ENCODE assay signal across 1 cellular context in genomic region chr16:69726313-69727060, GRCh38.
TF ChIP-seq lines count a peak whose summit lies in the region.

Gene NQO1 (minus strand): TSS chr16:69726560. CDS start chr16:69726439, 121 bp downstream.

TF ChIP-seq in K562, 482 proteins besides CTCF, POLR2A, EP300 and RAD21 (continued from another document and continues in another):
- TF ChIP-seq MAX (CRISPR knock-in tag; IDR thresholded peaks at IDR 0.05) (peak; percentile 83), DPF2 (IDR thresholded peaks at IDR 0.05) (peak; percentile 89), PTBP1 (IDR thresholded peaks at IDR 0.05; ENCODE audit: low read depth, low read length) (no peak), MTA2 (IDR thresholded peaks at IDR 0.05; ENCODE audit: low read depth) (peak; percentile 31; the same call in 1 of the 2 replicates), IRF2 (CRISPR knock-in tag; IDR thresholded peaks at IDR 0.05) (no peak), NFYB (IDR thresholded peaks at IDR 0.05; ENCODE audit: extremely low read depth, insufficient read length) (peak; percentile 45), GTF2F1 (IDR thresholded peaks at IDR 0.05; ENCODE audit: low read depth, low read length) (peak; percentile 88), ZNF277 (CRISPR knock-in tag; IDR thresholded peaks at IDR 0.05; ENCODE audit: borderline replicate concordance) (no peak), ZNF175 (CRISPR knock-in tag; IDR thresholded peaks at IDR 0.05; ENCODE audit: low read depth) (no peak), MXD1 (CRISPR knock-in tag; IDR thresholded peaks at IDR 0.05; ENCODE audit: borderline replicate concordance, poor library complexity, severe bottlenecking) (no peak), SMARCA4 (IDR thresholded peaks at IDR 0.05) (peak; percentile 86), ZFP91 (CRISPR knock-in tag; IDR thresholded peaks at IDR 0.05) (no peak), SMC3 (conservative IDR thresholded peaks at IDR 0.05; ENCODE audit: insufficient read depth, low read depth, low read length) (no peak), E2F8 (IDR thresholded peaks at IDR 0.05; ENCODE audit: low read depth, partially characterized antibody) (no peak), CBX1 (IDR thresholded peaks at IDR 0.05; ENCODE audit: low read depth) (peak; percentile 77), ZKSCAN3 (CRISPR knock-in tag; IDR thresholded peaks at IDR 0.05) (no peak), GTF2A2 (tag; IDR thresholded peaks at IDR 0.05) (no peak), HEY1 (CRISPR knock-in tag; IDR thresholded peaks at IDR 0.05; ENCODE audit: borderline replicate concordance) (no peak), XRCC3 (IDR thresholded peaks at IDR 0.05) (no peak), CBFA2T3 (IDR thresholded peaks at IDR 0.05) (no peak; the same call in 1 of the 2 replicates), SRSF1 (IDR thresholded peaks at IDR 0.05; ENCODE audit: low read depth, low read length) (no peak), SMAD3 (CRISPR knock-in tag; conservative IDR thresholded peaks at IDR 0.05) (no peak), REST (CRISPR knock-in tag; IDR thresholded peaks at IDR 0.05; ENCODE audit: low read depth) (no peak), KLF10 (CRISPR knock-in tag; IDR thresholded peaks at IDR 0.05) (no peak), ZSCAN29 (IDR thresholded peaks at IDR 0.05) (peak; percentile 73; the same call in 1 of the 2 replicates), IRF1 (CRISPR knock-in tag; IDR thresholded peaks at IDR 0.05; ENCODE audit: borderline replicate concordance) (no peak), CHD4 (IDR thresholded peaks at IDR 0.05; ENCODE audit: insufficient read depth, insufficient replicate concordance, low read depth, low read length, poor library complexity, severe bottlenecking) (peak; percentile 17), PCBP1 (IDR thresholded peaks at IDR 0.05; ENCODE audit: low read depth, low read length, poor library complexity, severe bottlenecking) (peak; percentile 47), CSDE1 (IDR thresholded peaks at IDR 0.05) (peak in 1 of 2 experiments; percentile 79; a peak in 1 of 4 replicates), TFAP4 (CRISPR knock-in tag; IDR thresholded peaks at IDR 0.05; ENCODE audit: borderline replicate concordance) (peak; percentile 77), SIN3B (IDR thresholded peaks at IDR 0.05; ENCODE audit: low read depth) (no peak), ZNF449 (CRISPR knock-in tag; IDR thresholded peaks at IDR 0.05) (no peak), BRF1 (IDR thresholded peaks at IDR 0.05; ENCODE audit: borderline replicate concordance, extremely low read depth, insufficient read length) (no peak), CAMTA2 (CRISPR knock-in tag; conservative IDR thresholded peaks at IDR 0.05) (no peak), ZNF184 (CRISPR knock-in tag; IDR thresholded peaks at IDR 0.05) (no peak), ESRRA (IDR thresholded peaks at IDR 0.05; ENCODE audit: borderline replicate concordance, low read depth) (peak; percentile 86; the same call in 1 of the 2 replicates), KHSRP (IDR thresholded peaks at IDR 0.05) (no peak), CUX1 (CRISPR knock-in tag; IDR thresholded peaks at IDR 0.05) (peak; percentile 62; the same call in 1 of the 2 replicates), HSF4 (CRISPR knock-in tag; IDR thresholded peaks at IDR 0.05; ENCODE audit: borderline replicate concordance) (no peak), NCOA1 (IDR thresholded peaks at IDR 0.05; ENCODE audit: low read depth) (peak; percentile 57; the same call in 1 of the 2 replicates), ETV6 (IDR thresholded peaks at IDR 0.05; ENCODE audit: borderline replicate concordance in 1 of 2, low read depth in 2 of 2, low read length in 1 of 2) (no peak; a peak in 1 of 4 replicates), ETV6 (CRISPR knock-in tag; IDR thresholded peaks at IDR 0.05; ENCODE audit: borderline replicate concordance) (no peak), ZNF12 (CRISPR knock-in tag; IDR thresholded peaks at IDR 0.05) (no peak), SMARCE1 (IDR thresholded peaks at IDR 0.05) (peak; percentile 86), ZFPM2 (CRISPR knock-in tag; IDR thresholded peaks at IDR 0.05) (no peak), GABPB1 (CRISPR knock-in tag; IDR thresholded peaks at IDR 0.05) (peak; percentile 79), ERF (CRISPR knock-in tag; IDR thresholded peaks at IDR 0.05) (0 out of 2 replicates have a peak, but pooled peaks have one; percentile 20), DLX4 (CRISPR knock-in tag; IDR thresholded peaks at IDR 0.05) (no peak)
